13 cellular contexts compared by ENCODE assay signal in genomic region chr19:8473652-8474476, GRCh38. TPM values are rescaled to one million over a fixed set of nuclear protein-coding genes. Genes with fewer than 3 reads are reported as not detected.
DNase-seq lines count a peak whose midpoint lies in the region; ATAC-seq lines count a peak whose summit lies in the region.
"Had no signal": no experiment of that assay in that cellular context is flagged by ENCODE, and none has a peak within 500 bp of the region (broad histone marks: within the 10 kb centered on the region; RNA-seq: fewer than 3 reads in every experiment).

No MANE protein-coding gene starts in this region.

- H3K4me1 Mint-ChIP-seq in naive B cell, result peaks cover 30 to 54% (median 43%) of the 10 kb centered on the region in 3 donors

- H3K4me3 Mint-ChIP-seq in naive B cell, result peak overlapping the region; percentile 18 to 82 (median 75)
- H3K4me3 Mint-ChIP-seq: mesothelial cell of epicardium had no signal

- DNase-seq in NOMO-1 treated with dmso at 0.1 percent for 144 hours (lab: John Stamatoyannopoulos, UW; ENCODE audit: unreplicated experiment), result peak; percentile 34
- peak; percentile 61 for DNase-seq in naive B cell
- no peak for DNase-seq in posterior vena cava (ENCODE audit: low spot score)
- DNase-seq: cerebellar nuclear complex, EL, NCI-H82 had no signal

- ATAC-seq in GM18502 (IDR thresholded peaks at IDR 0.05; ENCODE audit: poor library complexity, unreplicated experiment), result peak; percentile 57
- ATAC-seq in GM21619 (IDR thresholded peaks at IDR 0.05; ENCODE audit: unreplicated experiment), result peak; percentile 56
- peak; percentile 88 to 92 for ATAC-seq in naive B cell (ENCODE audit: low read depth in 2 of 2)
- ATAC-seq in GM19328 (IDR thresholded peaks at IDR 0.05; ENCODE audit: unreplicated experiment), result no peak
- ATAC-seq in GM18868 (IDR thresholded peaks at IDR 0.05; ENCODE audit: unreplicated experiment), result no peak

- H3K36me3 Mint-ChIP-seq in naive B cell, result peaks cover 13 to 19% of the 10 kb centered on the region in 2 donors

- H3K9me3 Mint-ChIP-seq in naive B cell, result no peaks in the 10 kb centered on the region
- H3K9me3 Mint-ChIP-seq: mesothelial cell of epicardium had no signal

- peak overlapping the region; percentile 79 to 96 (median 92) for H3K27ac Mint-ChIP-seq in naive B cell
- H3K27ac Mint-ChIP-seq: mesothelial cell of epicardium had no signal

- no peaks in the 10 kb centered on the region for H3K27me3 Mint-ChIP-seq in naive B cell

- intact Hi-C loops in posterior vena cava (cut with DNase I), result no loop called here

RNA-seq across cellular contexts. Expression of gene PRAM1, which starts 28.6 kb away (rescaled TPM):
- polyA plus RNA-seq in naive B cell (ENCODE audit: low read depth in 6 of 6), result under 1 TPM in 2 of 6 donors, not detected in 4; 0.26 to 0.27 TPM
- 1 to 10 TPM; 1.5 to 2.6 TPM for total RNA-seq in posterior vena cava
- total RNA-seq: glomerular endothelial cell, smooth muscle cell had no signal

RNA-seq across cellular contexts. Expression of gene HNRNPM, which starts 29.1 kb away (rescaled TPM):
- polyA plus RNA-seq in naive B cell (ENCODE audit: low read depth in 6 of 6), result 100 to 1,000 TPM; 185 to 283 (median 210) TPM
- 100 to 1,000 TPM; 118 to 119 TPM for total RNA-seq in posterior vena cava

RNA-seq across cellular contexts. Expression of gene ZNF414, which starts 40.1 kb away (rescaled TPM):
- 10 to 100 TPM in 4 of 6 donors, 1 to 10 TPM in 2; 7.4 to 25.5 (median 11.7) TPM for polyA plus RNA-seq in naive B cell (ENCODE audit: low read depth in 6 of 6)
- total RNA-seq in posterior vena cava, result 10 to 100 TPM; 15.9 to 16.0 TPM

Comparison
In these comparisons a context has a peak if more than half of its experiments do, and no peak if none do; other contexts are left out.
1. ATAC-seq: peak in GM18502 (single experiment), GM21619 (single experiment) and naive B cell (2 of 2); none in GM19328 (single experiment) and GM18868 (single experiment).